9 cellular contexts compared by ENCODE assay signal in genomic region chr5:135543151-135543818, GRCh38. TPM values are rescaled to one million over a fixed set of nuclear protein-coding genes. Genes with fewer than 3 reads are reported as not detected.
DNase-seq lines count a peak whose midpoint lies in the region; ATAC-seq and TF ChIP-seq lines count a peak whose summit lies in the region.
"Had no signal": no experiment of that assay in that cellular context is flagged by ENCODE, and none has a peak within 500 bp of the region (broad histone marks: within the 10 kb centered on the region; RNA-seq: fewer than 3 reads in every experiment).

No MANE protein-coding gene starts in this region.

- DNase-seq in breast epithelium (ENCODE audit: low spot score in 2 of 2) (no peak), MCF 10A (ENCODE audit: unreplicated experiment) (no peak), memory B cell (ENCODE audit: low spot score in 2 of 2) (no peak), transverse colon (no peak), T-helper 9 cell (no peak), DMS114 treated with DMSO at 0.1 percent for 48 hours (lab: John Stamatoyannopoulos, UW; ENCODE audit: unreplicated experiment) (no peak)
- no peak for DNase-seq in activated naive CD8-positive, alpha-beta T cell treated with anti-CD3 and anti-CD28 coated beads for 36 hours
- DNase-seq: thyroid gland had no signal

- H3K9me3 Mint-ChIP-seq in MCF 10A (ENCODE audit: unreplicated experiment) (no peaks in the 10 kb centered on the region), memory B cell (no peaks in the 10 kb centered on the region)
- no peaks in the 10 kb centered on the region for H3K9me3 Mint-ChIP-seq in activated naive CD8-positive, alpha-beta T cell treated with anti-CD3 and anti-CD28 coated beads for 36 hours

- H3K4me3 ChIP-seq in breast epithelium: peak overlapping the region; percentile 43 to 74 (median 50)
- H3K4me3 ChIP-seq in transverse colon: peak overlapping the region; percentile 2 to 44 (median 30)

- TF ChIP-seq CTCF in breast epithelium (IDR thresholded peaks at IDR 0.05) (no peak), MCF 10A (IDR thresholded peaks at IDR 0.05; ENCODE audit: unreplicated experiment) (no peak), transverse colon (IDR thresholded peaks at IDR 0.05) (no peak)

- CTCF ChIA-PET in MCF 10A (lab: Yijun Ruan, JAX): interaction anchor here (0.6 to 32.2 kb wide), 7 partner anchors 8 to 192 kb away, joined by 3 to 2166 read pairs (median 13); partner anchors contain the start of gene TIFAB

- H3K4me1 ChIP-seq in breast epithelium (peaks cover 0 to 6% of the 10 kb centered on the region in 2 donors), transverse colon (peaks cover 0 to 22% (median 15%) of the 10 kb centered on the region in 4 donors)

- H3K27me3 ChIP-seq in breast epithelium (peaks cover 6 to 69% of the 10 kb centered on the region in 2 donors), transverse colon (peaks cover 98% of the 10 kb centered on the region)

- in situ Hi-C loops in transverse colon (cut with MboI; ENCODE audit: low pct_ligation_motif_present in 1 of 4, low pct_unique_long_range_greater_than_20kb in 1 of 4, low sequenced_read_pairs in 3 of 4): no loop called here

- H3K36me3 Mint-ChIP-seq in MCF 10A (ENCODE audit: insufficient read depth, unreplicated experiment) (no peaks in the 10 kb centered on the region), memory B cell (no peaks in the 10 kb centered on the region)
- no peaks in the 10 kb centered on the region for H3K36me3 Mint-ChIP-seq in activated naive CD8-positive, alpha-beta T cell treated with anti-CD3 and anti-CD28 coated beads for 36 hours

- no peak overlapping the region for H3K27ac Mint-ChIP-seq in MCF 10A (ENCODE audit: low read depth, unreplicated experiment)
- no peak overlapping the region for H3K27ac Mint-ChIP-seq in activated naive CD8-positive, alpha-beta T cell treated with anti-CD3 and anti-CD28 coated beads for 36 hours
- no peak overlapping the region for H3K27ac Mint-ChIP-seq in memory B cell

- H3K4me1 Mint-ChIP-seq in MCF 10A (ENCODE audit: insufficient read depth, unreplicated experiment) (no peaks in the 10 kb centered on the region), memory B cell (peaks cover 7% of the 10 kb centered on the region)
- H3K4me1 Mint-ChIP-seq in activated naive CD8-positive, alpha-beta T cell treated with anti-CD3 and anti-CD28 coated beads for 36 hours: peaks cover 13% of the 10 kb centered on the region

- intact Hi-C loops in breast epithelium (cut with DNase I; ENCODE audit: low total_unique reads): no loop called here
- intact Hi-C loops in MCF 10A (cut with micrococcal nuclease): no loop called here
- intact Hi-C loops in transverse colon (cut with DNase I; ENCODE audit: low total_unique reads): no loop called here

- no TSS peak for BruUV-seq in MCF 10A (replicated peaks; lab: Mats Ljungman, UMichigan)

- no peaks in the 10 kb centered on the region for H3K36me3 ChIP-seq in breast epithelium
- no peaks in the 10 kb centered on the region for H3K36me3 ChIP-seq in transverse colon
- H3K36me3 ChIP-seq: thyroid gland had no signal

- H3K27me3 Mint-ChIP-seq in MCF 10A (ENCODE audit: insufficient read depth, unreplicated experiment) (no peaks in the 10 kb centered on the region), memory B cell (peaks cover 28% of the 10 kb centered on the region)
- peaks cover 96% of the 10 kb centered on the region for H3K27me3 Mint-ChIP-seq in activated naive CD8-positive, alpha-beta T cell treated with anti-CD3 and anti-CD28 coated beads for 36 hours

- 9 to 40% methylated on average over 5 to 34 of the region's 34 CpGs for WGBS in transverse colon (ENCODE audit: low coverage in 1 of 2), 2 donors

- H3K4me3 Mint-ChIP-seq in MCF 10A (ENCODE audit: unreplicated experiment) (no peak overlapping the region), memory B cell (peak overlapping the region; percentile 67)
- H3K4me3 Mint-ChIP-seq in activated naive CD8-positive, alpha-beta T cell treated with anti-CD3 and anti-CD28 coated beads for 36 hours: peak overlapping the region; percentile 51

- ATAC-seq in memory B cell (ENCODE audit: low read depth) (peak; percentile 19), GM18868 (IDR thresholded peaks at IDR 0.05; ENCODE audit: unreplicated experiment) (no peak)

- no peak for TF ChIP-seq EP300 in transverse colon (IDR thresholded peaks at IDR 0.05; ENCODE audit: low read depth)

- POLR2A ChIA-PET in MCF 10A (lab: Yijun Ruan, JAX): no interaction called here

- TF ChIP-seq POLR2A in breast epithelium (IDR thresholded peaks at IDR 0.05): no peak
- no peak for TF ChIP-seq POLR2A in transverse colon (IDR thresholded peaks at IDR 0.05)

- H3K27ac ChIP-seq in breast epithelium (no peak overlapping the region), transverse colon (no peak overlapping the region)
- H3K27ac ChIP-seq: thyroid gland had no signal

- H3K9me3 ChIP-seq in breast epithelium (no peaks in the 10 kb centered on the region), transverse colon (no peaks in the 10 kb centered on the region)
- H3K9me3 ChIP-seq: thyroid gland had no signal

RNA-seq across cellular contexts. Expression of gene NEUROG1, which starts 7.5 kb away (rescaled TPM):
- total RNA-seq in breast epithelium (not detected), MCF 10A (2022) (not detected in 2 replicates), transverse colon (not detected)
- not detected for total RNA-seq in activated naive CD8-positive, alpha-beta T cell treated with anti-CD3 and anti-CD28 coated beads for 36 hours
- total RNA-seq: thyroid gland had no signal

RNA-seq across cellular contexts. Expression of gene CXCL14, which starts 35.5 kb away (rescaled TPM):
- total RNA-seq in breast epithelium (1,000 to 10,000 TPM in 1 of 3 donors, 10 to 100 TPM in 2; 45.5 to 1,054 (median 46.9) TPM), MCF 10A (2022) (not detected in 2 replicates), transverse colon (10 to 100 TPM; 11.5 to 31.0 (median 21.7) TPM)
- not detected for total RNA-seq in activated naive CD8-positive, alpha-beta T cell treated with anti-CD3 and anti-CD28 coated beads for 36 hours

Comparison
In these comparisons a context has a peak if more than half of its experiments do, and no peak if none do; other contexts are left out.
1. RNA of gene CXCL14, which starts 35.5 kb away (total RNA-seq): 45.5 to 1,054 TPM in breast epithelium and 11.5 to 31.0 TPM in transverse colon; not detected in MCF 10A and not detected in activated naive CD8-positive, alpha-beta T cell treated with anti-CD3 and anti-CD28 coated beads for 36 hours; every median in the first group is over 10 times any median in the second.